Comparison of ENCODE assay signal across 1 cellular context in the genomic region with DNA sequence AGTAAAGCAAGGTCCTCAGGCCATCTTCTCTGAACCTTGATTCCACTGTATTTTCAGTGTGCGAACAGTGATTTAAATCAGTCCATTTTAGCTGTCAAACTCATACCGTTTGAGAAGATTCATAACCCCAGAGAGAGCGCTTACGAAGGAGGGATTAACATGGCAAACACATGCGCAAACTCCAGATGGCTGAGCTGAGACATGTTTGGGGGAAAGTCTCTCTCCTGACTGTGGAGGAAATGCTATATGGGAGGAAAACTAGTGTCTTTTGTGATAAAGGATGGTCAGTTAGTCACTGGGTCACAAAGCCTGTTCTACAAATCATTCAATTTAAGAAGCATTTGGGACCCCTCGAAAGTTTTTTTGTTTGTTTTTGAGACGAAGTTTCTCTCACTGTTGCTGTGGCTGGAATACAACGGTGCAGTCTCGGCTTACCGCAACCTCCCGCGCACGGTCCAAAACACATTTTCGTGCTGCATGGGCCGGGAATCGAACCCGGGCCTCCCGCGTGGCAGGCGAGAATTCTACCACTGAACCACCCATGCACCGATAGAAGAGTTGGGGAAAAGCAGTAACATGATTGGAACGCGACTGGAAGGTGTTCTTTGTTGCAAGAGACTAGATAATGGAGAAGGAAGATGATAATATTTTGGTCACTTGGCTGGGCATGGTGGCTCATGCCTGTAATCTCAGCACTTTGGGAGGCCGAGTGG.
A peak's percentile ranks its signal among the peaks of the same experiment; 100 is the strongest.
TF ChIP-seq lines count a peak whose summit lies in the region.

No MANE protein-coding gene starts in this region.

TF ChIP-seq in HepG2, 621 proteins besides CTCF, POLR2A, EP300 and RAD21 (continued from another document and continues in another):
- TF ChIP-seq ZNF570 (CRISPR knock-in tag; IDR thresholded peaks at IDR 0.05; ENCODE audit: borderline replicate concordance): peak; percentile 74; the same call in 1 of the 2 replicates
- TF ChIP-seq, protein P1, sequence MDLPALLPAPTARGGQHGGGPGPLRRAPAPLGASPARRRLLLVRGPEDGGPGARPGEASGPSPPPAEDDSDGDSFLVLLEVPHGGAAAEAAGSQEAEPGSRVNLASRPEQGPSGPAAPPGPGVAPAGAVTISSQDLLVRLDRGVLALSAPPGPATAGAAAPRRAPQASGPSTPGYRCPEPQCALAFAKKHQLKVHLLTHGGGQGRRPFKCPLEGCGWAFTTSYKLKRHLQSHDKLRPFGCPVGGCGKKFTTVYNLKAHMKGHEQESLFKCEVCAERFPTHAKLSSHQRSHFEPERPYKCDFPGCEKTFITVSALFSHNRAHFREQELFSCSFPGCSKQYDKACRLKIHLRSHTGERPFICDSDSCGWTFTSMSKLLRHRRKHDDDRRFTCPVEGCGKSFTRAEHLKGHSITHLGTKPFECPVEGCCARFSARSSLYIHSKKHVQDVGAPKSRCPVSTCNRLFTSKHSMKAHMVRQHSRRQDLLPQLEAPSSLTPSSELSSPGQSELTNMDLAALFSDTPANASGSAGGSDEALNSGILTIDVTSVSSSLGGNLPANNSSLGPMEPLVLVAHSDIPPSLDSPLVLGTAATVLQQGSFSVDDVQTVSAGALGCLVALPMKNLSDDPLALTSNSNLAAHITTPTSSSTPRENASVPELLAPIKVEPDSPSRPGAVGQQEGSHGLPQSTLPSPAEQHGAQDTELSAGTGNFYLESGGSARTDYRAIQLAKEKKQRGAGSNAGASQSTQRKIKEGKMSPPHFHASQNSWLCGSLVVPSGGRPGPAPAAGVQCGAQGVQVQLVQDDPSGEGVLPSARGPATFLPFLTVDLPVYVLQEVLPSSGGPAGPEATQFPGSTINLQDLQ (CRISPR knock-in tag; IDR thresholded peaks at IDR 0.05): no peak
- no peak for TF ChIP-seq ZKSCAN1 (IDR thresholded peaks at IDR 0.05; ENCODE audit: low read length)
- TF ChIP-seq ZNF256 (CRISPR knock-in tag; conservative IDR thresholded peaks at IDR 0.05): no peak
- TF ChIP-seq NCOA5 (CRISPR knock-in tag; IDR thresholded peaks at IDR 0.05): no peak
- no peak for TF ChIP-seq ZNF33B (CRISPR knock-in tag; IDR thresholded peaks at IDR 0.05)
- TF ChIP-seq ZMAT3 (CRISPR knock-in tag; conservative IDR thresholded peaks at IDR 0.05): 0 out of 2 replicates have a peak, but pooled peaks have one; percentile 44
- TF ChIP-seq ATF5 (CRISPR knock-in tag; IDR thresholded peaks at IDR 0.05; ENCODE audit: low read depth): no peak
- TF ChIP-seq ZNF547 (CRISPR knock-in tag; IDR thresholded peaks at IDR 0.05): no peak
- TF ChIP-seq, protein P2, sequence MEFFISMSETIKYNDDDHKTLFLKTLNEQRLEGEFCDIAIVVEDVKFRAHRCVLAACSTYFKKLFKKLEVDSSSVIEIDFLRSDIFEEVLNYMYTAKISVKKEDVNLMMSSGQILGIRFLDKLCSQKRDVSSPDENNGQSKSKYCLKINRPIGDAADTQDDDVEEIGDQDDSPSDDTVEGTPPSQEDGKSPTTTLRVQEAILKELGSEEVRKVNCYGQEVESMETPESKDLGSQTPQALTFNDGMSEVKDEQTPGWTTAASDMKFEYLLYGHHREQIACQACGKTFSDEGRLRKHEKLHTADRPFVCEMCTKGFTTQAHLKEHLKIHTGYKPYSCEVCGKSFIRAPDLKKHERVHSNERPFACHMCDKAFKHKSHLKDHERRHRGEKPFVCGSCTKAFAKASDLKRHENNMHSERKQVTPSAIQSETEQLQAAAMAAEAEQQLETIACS (CRISPR knock-in tag; IDR thresholded peaks at IDR 0.05): no peak
- TF ChIP-seq ISL2 (CRISPR knock-in tag; IDR thresholded peaks at IDR 0.05): peak; percentile 75
- 0 out of 2 replicates have a peak, but pooled peaks have one; percentile 83 for TF ChIP-seq ZNF260 (CRISPR knock-in tag; IDR thresholded peaks at IDR 0.05; ENCODE audit: borderline replicate concordance, low read depth)
- no peak for TF ChIP-seq ZZZ3 (CRISPR knock-in tag; IDR thresholded peaks at IDR 0.05; ENCODE audit: borderline replicate concordance)
- peak; percentile 92 for TF ChIP-seq MTA1 (CRISPR knock-in tag; IDR thresholded peaks at IDR 0.05; ENCODE audit: borderline replicate concordance)
- no peak for TF ChIP-seq ZNF253 (CRISPR knock-in tag; IDR thresholded peaks at IDR 0.05; ENCODE audit: borderline replicate concordance)
- no peak for TF ChIP-seq ZNF431 (CRISPR knock-in tag; IDR thresholded peaks at IDR 0.05; ENCODE audit: borderline replicate concordance, low read depth)
- TF ChIP-seq ZNF234 (CRISPR knock-in tag; conservative IDR thresholded peaks at IDR 0.05): no peak
- TF ChIP-seq ZNF576 (CRISPR knock-in tag; IDR thresholded peaks at IDR 0.05): no peak
- no peak for TF ChIP-seq KAT2B (IDR thresholded peaks at IDR 0.05; ENCODE audit: borderline replicate concordance, low read depth, low read length)
- no peak; the same call in 1 of the 2 replicates for TF ChIP-seq ZNF770 (CRISPR knock-in tag; IDR thresholded peaks at IDR 0.05)
- TF ChIP-seq, protein P3, sequence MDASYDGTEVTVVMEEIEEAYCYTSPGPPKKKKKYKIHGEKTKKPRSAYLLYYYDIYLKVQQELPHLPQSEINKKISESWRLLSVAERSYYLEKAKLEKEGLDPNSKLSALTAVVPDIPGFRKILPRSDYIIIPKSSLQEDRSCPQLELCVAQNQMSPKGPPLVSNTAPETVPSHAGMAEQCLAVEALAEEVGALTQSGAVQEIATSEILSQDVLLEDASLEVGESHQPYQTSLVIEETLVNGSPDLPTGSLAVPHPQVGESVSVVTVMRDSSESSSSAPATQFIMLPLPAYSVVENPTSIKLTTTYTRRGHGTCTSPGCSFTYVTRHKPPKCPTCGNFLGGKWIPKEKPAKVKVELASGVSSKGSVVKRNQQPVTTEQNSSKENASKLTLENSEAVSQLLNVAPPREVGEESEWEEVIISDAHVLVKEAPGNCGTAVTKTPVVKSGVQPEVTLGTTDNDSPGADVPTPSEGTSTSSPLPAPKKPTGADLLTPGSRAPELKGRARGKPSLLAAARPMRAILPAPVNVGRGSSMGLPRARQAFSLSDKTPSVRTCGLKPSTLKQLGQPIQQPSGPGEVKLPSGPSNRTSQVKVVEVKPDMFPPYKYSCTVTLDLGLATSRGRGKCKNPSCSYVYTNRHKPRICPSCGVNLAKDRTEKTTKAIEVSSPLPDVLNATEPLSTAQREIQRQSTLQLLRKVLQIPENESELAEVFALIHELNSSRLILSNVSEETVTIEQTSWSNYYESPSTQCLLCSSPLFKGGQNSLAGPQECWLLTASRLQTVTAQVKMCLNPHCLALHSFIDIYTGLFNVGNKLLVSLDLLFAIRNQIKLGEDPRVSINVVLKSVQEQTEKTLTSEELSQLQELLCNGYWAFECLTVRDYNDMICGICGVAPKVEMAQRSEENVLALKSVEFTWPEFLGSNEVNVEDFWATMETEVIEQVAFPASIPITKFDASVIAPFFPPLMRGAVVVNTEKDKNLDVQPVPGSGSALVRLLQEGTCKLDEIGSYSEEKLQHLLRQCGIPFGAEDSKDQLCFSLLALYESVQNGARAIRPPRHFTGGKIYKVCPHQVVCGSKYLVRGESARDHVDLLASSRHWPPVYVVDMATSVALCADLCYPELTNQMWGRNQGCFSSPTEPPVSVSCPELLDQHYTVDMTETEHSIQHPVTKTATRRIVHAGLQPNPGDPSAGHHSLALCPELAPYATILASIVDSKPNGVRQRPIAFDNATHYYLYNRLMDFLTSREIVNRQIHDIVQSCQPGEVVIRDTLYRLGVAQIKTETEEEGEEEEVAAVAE (CRISPR knock-in tag; IDR thresholded peaks at IDR 0.05; ENCODE audit: borderline replicate concordance): no peak
- TF ChIP-seq ZSCAN29 (CRISPR knock-in tag; conservative IDR thresholded peaks at IDR 0.05): peak; percentile 93
- TF ChIP-seq, protein P4, sequence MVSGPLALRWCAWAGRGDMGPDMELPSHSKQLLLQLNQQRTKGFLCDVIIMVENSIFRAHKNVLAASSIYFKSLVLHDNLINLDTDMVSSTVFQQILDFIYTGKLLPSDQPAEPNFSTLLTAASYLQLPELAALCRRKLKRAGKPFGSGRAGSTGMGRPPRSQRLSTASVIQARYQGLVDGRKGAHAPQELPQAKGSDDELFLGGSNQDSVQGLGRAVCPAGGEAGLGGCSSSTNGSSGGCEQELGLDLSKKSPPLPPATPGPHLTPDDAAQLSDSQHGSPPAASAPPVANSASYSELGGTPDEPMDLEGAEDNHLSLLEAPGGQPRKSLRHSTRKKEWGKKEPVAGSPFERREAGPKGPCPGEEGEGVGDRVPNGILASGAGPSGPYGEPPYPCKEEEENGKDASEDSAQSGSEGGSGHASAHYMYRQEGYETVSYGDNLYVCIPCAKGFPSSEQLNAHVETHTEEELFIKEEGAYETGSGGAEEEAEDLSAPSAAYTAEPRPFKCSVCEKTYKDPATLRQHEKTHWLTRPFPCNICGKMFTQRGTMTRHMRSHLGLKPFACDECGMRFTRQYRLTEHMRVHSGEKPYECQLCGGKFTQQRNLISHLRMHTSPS (CRISPR knock-in tag; IDR thresholded peaks at IDR 0.05; ENCODE audit: low read depth): no peak
- TF ChIP-seq SRSF4 (IDR thresholded peaks at IDR 0.05; ENCODE audit: low read depth, low read length, poor library complexity, severe bottlenecking): no peak
- TF ChIP-seq ZNF280D (CRISPR knock-in tag; IDR thresholded peaks at IDR 0.05): peak; percentile 97
- peak; percentile 60 for TF ChIP-seq PHF8 (CRISPR knock-in tag; IDR thresholded peaks at IDR 0.05)
- 0 out of 2 replicates have a peak, but pooled peaks have one; percentile 26 for TF ChIP-seq DPF2 (CRISPR knock-in tag; IDR thresholded peaks at IDR 0.05; ENCODE audit: borderline replicate concordance, low read depth)
- no peak for TF ChIP-seq HOXD1 (CRISPR knock-in tag; IDR thresholded peaks at IDR 0.05)
- TF ChIP-seq ZNF484 (CRISPR knock-in tag; IDR thresholded peaks at IDR 0.05; ENCODE audit: borderline replicate concordance, low read depth): no peak
- TF ChIP-seq, protein P5, sequence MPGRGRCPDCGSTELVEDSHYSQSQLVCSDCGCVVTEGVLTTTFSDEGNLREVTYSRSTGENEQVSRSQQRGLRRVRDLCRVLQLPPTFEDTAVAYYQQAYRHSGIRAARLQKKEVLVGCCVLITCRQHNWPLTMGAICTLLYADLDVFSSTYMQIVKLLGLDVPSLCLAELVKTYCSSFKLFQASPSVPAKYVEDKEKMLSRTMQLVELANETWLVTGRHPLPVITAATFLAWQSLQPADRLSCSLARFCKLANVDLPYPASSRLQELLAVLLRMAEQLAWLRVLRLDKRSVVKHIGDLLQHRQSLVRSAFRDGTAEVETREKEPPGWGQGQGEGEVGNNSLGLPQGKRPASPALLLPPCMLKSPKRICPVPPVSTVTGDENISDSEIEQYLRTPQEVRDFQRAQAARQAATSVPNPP (CRISPR knock-in tag; IDR thresholded peaks at IDR 0.05): peak; percentile 94
- peak; percentile 59; the same call in 1 of the 2 replicates for TF ChIP-seq SP4 (CRISPR knock-in tag; IDR thresholded peaks at IDR 0.05)
- no peak for TF ChIP-seq ZNF468 (CRISPR knock-in tag; IDR thresholded peaks at IDR 0.05)
- TF ChIP-seq ZNF124 (CRISPR knock-in tag; IDR thresholded peaks at IDR 0.05): peak; percentile 49; the same call in 1 of the 2 replicates
- TF ChIP-seq KLF15 (CRISPR knock-in tag; IDR thresholded peaks at IDR 0.05; ENCODE audit: borderline replicate concordance): no peak
